In genomic region chr12:108562348-108563134, GRCh38 we compare ENCODE assay signal across 8 cellular contexts. TPM values are rescaled to one million over a fixed set of nuclear protein-coding genes. Genes with fewer than 3 reads are reported as not detected.
DNase-seq lines count a peak whose midpoint lies in the region; ATAC-seq and TF ChIP-seq lines count a peak whose summit lies in the region.

Gene ISCU, plus strand, starts transcription at chr12:108562596. Its CDS starts 27 bp downstream, at chr12:108562623.

- no peaks in the 10 kb centered on the region for H3K9me2 ChIP-seq in SU-DHL-6 (replicated peaks; ENCODE audit: insufficient read depth, low read length)

- intact Hi-C loops in head of caudate nucleus (cut with DNase I), result loop anchor here (2.0 to 10.0 kb wide), 5 partner anchors 45 to 530 kb away; partner anchors contain the start of genes ALKBH2, CORO1C and FICD

- H4K20me1 ChIP-seq in SU-DHL-6 (ENCODE audit: low read depth, low read length), result peaks cover 3% of the 10 kb centered on the region; the same call in 1 of the 2 replicates

- peak within 1 kb of the TSS; percentile 95 for H3K4me2 ChIP-seq in SU-DHL-6 (ENCODE audit: low read depth, low read length, poor library complexity, severe bottlenecking)

- peaks cover 7% of the 10 kb centered on the region for H3F3A ChIP-seq in SU-DHL-6 (ENCODE audit: insufficient read depth)

- H3K27ac Mint-ChIP-seq in activated naive CD8-positive, alpha-beta T cell treated with anti-CD3 and anti-CD28 coated beads, Interleukin-2, amount 10 ng/mL, durations not matched to agents 7 days and 5 days, result peak within 1 kb of the TSS; percentile 98
- H3K27ac Mint-ChIP-seq in osteocyte (ENCODE audit: unreplicated experiment), result peak within 1 kb of the TSS; percentile 99

- peak within 1 kb of the TSS; percentile 81 for H2AFZ ChIP-seq in SU-DHL-6 (ENCODE audit: low read depth, low read length, severe bottlenecking)

- H3K27ac ChIP-seq in SU-DHL-6 (ENCODE audit: low read depth, low read length), result peak within 1 kb of the TSS; percentile 88
- H3K27ac ChIP-seq in thoracic aorta, result peak within 1 kb of the TSS; percentile 87 to 89

- POLR2A ChIA-PET in activated naive CD8-positive, alpha-beta T cell treated with anti-CD3 and anti-CD28 coated beads, Interleukin-2, amount 10 ng/mL, durations not matched to agents 7 days and 5 days (lab: Charles Lee), result interaction anchor here (0.7 to 12.2 kb wide), 8 partner anchors 8 to 295 kb away, joined by 3 to 146 read pairs (median 5); partner anchors contain the start of genes FICD, SELPLG and SSH1

- peaks cover 25 to 47% of the 10 kb centered on the region in 2 donors for H3K4me1 ChIP-seq in thoracic aorta (ENCODE audit: control insufficient read depth in 1 of 2, low read depth in 2 of 2)

- H3K9me3 ChIP-seq in SU-DHL-6 (ENCODE audit: insufficient read depth, low read length) (no peaks in the 10 kb centered on the region), thoracic aorta (no peaks in the 10 kb centered on the region)

- H3K79me2 ChIP-seq in SU-DHL-6 (ENCODE audit: insufficient read depth, low read length), result peaks cover 40% of the 10 kb centered on the region

- H3K36me3 Mint-ChIP-seq in activated naive CD8-positive, alpha-beta T cell treated with anti-CD3 and anti-CD28 coated beads, Interleukin-2, amount 10 ng/mL, durations not matched to agents 7 days and 5 days, result peaks cover 17% of the 10 kb centered on the region
- H3K36me3 Mint-ChIP-seq in osteocyte (ENCODE audit: unreplicated experiment), result peaks cover 27% of the 10 kb centered on the region

- H3K27me3 ChIP-seq in SU-DHL-6 (ENCODE audit: low read length) (no peaks in the 10 kb centered on the region), thoracic aorta (replicated peaks; ENCODE audit: insufficient read depth) (no peaks in the 10 kb centered on the region)

- TF ChIP-seq CTCF in GM12875 (IDR thresholded peaks at IDR 0.05; ENCODE audit: borderline replicate concordance, insufficient read depth, low read depth, low read length) (no peak), SU-DHL-6 (IDR thresholded peaks at IDR 0.05; ENCODE audit: insufficient read depth, low read length, poor library complexity, severe bottlenecking) (no peak), osteocyte (IDR thresholded peaks at IDR 0.05) (no peak), thoracic aorta (IDR thresholded peaks at IDR 0.05) (no peak)

- H3K4me3 Mint-ChIP-seq in activated naive CD8-positive, alpha-beta T cell treated with anti-CD3 and anti-CD28 coated beads, Interleukin-2, amount 10 ng/mL, durations not matched to agents 7 days and 5 days, result peak within 1 kb of the TSS; percentile 94
- peak within 1 kb of the TSS; percentile 100 for H3K4me3 Mint-ChIP-seq in osteocyte (ENCODE audit: unreplicated experiment)

- DNase-seq in NCI-H1417 (lab: John Stamatoyannopoulos, UW) (peak; percentile 99), head of caudate nucleus (peak; percentile 91 to 100 (median 98)), osteocyte (ENCODE audit: extremely low spot score, unreplicated experiment) (peak; percentile 99), thoracic aorta (ENCODE audit: low spot score) (peak; percentile 74)
- peak; percentile 100 for DNase-seq in activated naive CD8-positive, alpha-beta T cell treated with anti-CD3 and anti-CD28 coated beads, Interleukin-2, amount 10 ng/mL, durations not matched to agents 7 days and 5 days

- H3K27me3 Mint-ChIP-seq in activated naive CD8-positive, alpha-beta T cell treated with anti-CD3 and anti-CD28 coated beads, Interleukin-2, amount 10 ng/mL, durations not matched to agents 7 days and 5 days, result no peaks in the 10 kb centered on the region
- H3K27me3 Mint-ChIP-seq in osteocyte (ENCODE audit: unreplicated experiment), result no peaks in the 10 kb centered on the region

- H3K9ac ChIP-seq in SU-DHL-6 (ENCODE audit: low read length), result peak within 1 kb of the TSS; percentile 95

- peaks cover 6% of the 10 kb centered on the region; the same call in 1 of the 2 replicates for H3K36me3 ChIP-seq in SU-DHL-6 (ENCODE audit: low read length)
- H3K36me3 ChIP-seq in thoracic aorta, result peaks cover 21% of the 10 kb centered on the region

- H3K4me1 Mint-ChIP-seq in activated naive CD8-positive, alpha-beta T cell treated with anti-CD3 and anti-CD28 coated beads, Interleukin-2, amount 10 ng/mL, durations not matched to agents 7 days and 5 days, result peaks cover 45% of the 10 kb centered on the region
- H3K4me1 Mint-ChIP-seq in osteocyte (ENCODE audit: unreplicated experiment), result peaks cover 47% of the 10 kb centered on the region

- peak within 1 kb of the TSS; percentile 75 for H3K4me3 ChIP-seq in GM12875 (ENCODE audit: low read depth, low read length)
- H3K4me3 ChIP-seq in SU-DHL-6 (ENCODE audit: insufficient read depth, low read length, poor library complexity, severe bottlenecking), result peak within 1 kb of the TSS; percentile 98
- H3K4me3 ChIP-seq in thoracic aorta, result peak within 1 kb of the TSS; percentile 93

- H3K9me3 Mint-ChIP-seq in activated naive CD8-positive, alpha-beta T cell treated with anti-CD3 and anti-CD28 coated beads, Interleukin-2, amount 10 ng/mL, durations not matched to agents 7 days and 5 days, result no peaks in the 10 kb centered on the region
- H3K9me3 Mint-ChIP-seq in osteocyte (ENCODE audit: unreplicated experiment), result no peaks in the 10 kb centered on the region

- peak; percentile 62 for ATAC-seq in HG02763 (IDR thresholded peaks at IDR 0.05; ENCODE audit: unreplicated experiment)
- peak; percentile 79 for ATAC-seq in activated naive CD8-positive, alpha-beta T cell treated with anti-CD3 and anti-CD28 coated beads, Interleukin-2, amount 10 ng/mL, durations not matched to agents 7 days and 5 days (ENCODE audit: low read depth)
- peak; percentile 77 for ATAC-seq in thoracic aorta (ENCODE audit: insufficient number of reproducible peaks, low FRiP score, low read depth)

RNA-seq across cellular contexts. Expression of gene ISCU, which starts in this region (rescaled TPM):
- total RNA-seq in activated naive CD8-positive, alpha-beta T cell treated with anti-CD3 and anti-CD28 coated beads, Interleukin-2, amount 10 ng/mL, durations not matched to agents 7 days and 5 days, result 10 to 100 TPM; 86.8 to 89.6 TPM
- total RNA-seq in osteocyte (93.9 and 103 TPM in 2 replicates), thoracic aorta (100 to 1,000 TPM; 144 to 235 TPM)

Comparison
In these comparisons a context has a peak if more than half of its experiments do, and no peak if none do; other contexts are left out.
1. Peak in every context shown above with its lines: DNase-seq, ATAC-seq, H3K4me3 ChIP-seq and H3K27ac ChIP-seq.